1 cellular context compared by ENCODE assay signal in genomic region chr4:72582853-72583252, GRCh38.
TF ChIP-seq lines count a peak whose summit lies in the region.

No MANE protein-coding gene starts in this region.

TF ChIP-seq in K562, 482 proteins besides CTCF, POLR2A, EP300 and RAD21:
- TF ChIP-seq ZNF436 (CRISPR knock-in tag; IDR thresholded peaks at IDR 0.05): no peak
- TF ChIP-seq ZBTB34 (CRISPR knock-in tag; IDR thresholded peaks at IDR 0.05): no peak
- TF ChIP-seq ZNF668 (CRISPR knock-in tag; IDR thresholded peaks at IDR 0.05): no peak
- no peak for TF ChIP-seq ZNF23 (CRISPR knock-in tag; IDR thresholded peaks at IDR 0.05)
- TF ChIP-seq ZBTB1 (CRISPR knock-in tag; IDR thresholded peaks at IDR 0.05; ENCODE audit: borderline replicate concordance, low read depth): no peak
- no peak for TF ChIP-seq ATF7 (IDR thresholded peaks at IDR 0.05)
- no peak for TF ChIP-seq HCFC1 (IDR thresholded peaks at IDR 0.05; ENCODE audit: low read depth, low read length)
- TF ChIP-seq CEBPB (tag; IDR thresholded peaks at IDR 0.05): no peak
- TF ChIP-seq ZNF165 (CRISPR knock-in tag; IDR thresholded peaks at IDR 0.05; ENCODE audit: borderline replicate concordance): no peak
- no peak for TF ChIP-seq MTA2 (IDR thresholded peaks at IDR 0.05; ENCODE audit: low read depth)
- TF ChIP-seq ZNF282 (CRISPR knock-in tag; IDR thresholded peaks at IDR 0.05): no peak
TF ChIP-seq in K562: peak in this region for 0.
